10 cellular contexts compared by ENCODE assay signal in the genomic region with DNA sequence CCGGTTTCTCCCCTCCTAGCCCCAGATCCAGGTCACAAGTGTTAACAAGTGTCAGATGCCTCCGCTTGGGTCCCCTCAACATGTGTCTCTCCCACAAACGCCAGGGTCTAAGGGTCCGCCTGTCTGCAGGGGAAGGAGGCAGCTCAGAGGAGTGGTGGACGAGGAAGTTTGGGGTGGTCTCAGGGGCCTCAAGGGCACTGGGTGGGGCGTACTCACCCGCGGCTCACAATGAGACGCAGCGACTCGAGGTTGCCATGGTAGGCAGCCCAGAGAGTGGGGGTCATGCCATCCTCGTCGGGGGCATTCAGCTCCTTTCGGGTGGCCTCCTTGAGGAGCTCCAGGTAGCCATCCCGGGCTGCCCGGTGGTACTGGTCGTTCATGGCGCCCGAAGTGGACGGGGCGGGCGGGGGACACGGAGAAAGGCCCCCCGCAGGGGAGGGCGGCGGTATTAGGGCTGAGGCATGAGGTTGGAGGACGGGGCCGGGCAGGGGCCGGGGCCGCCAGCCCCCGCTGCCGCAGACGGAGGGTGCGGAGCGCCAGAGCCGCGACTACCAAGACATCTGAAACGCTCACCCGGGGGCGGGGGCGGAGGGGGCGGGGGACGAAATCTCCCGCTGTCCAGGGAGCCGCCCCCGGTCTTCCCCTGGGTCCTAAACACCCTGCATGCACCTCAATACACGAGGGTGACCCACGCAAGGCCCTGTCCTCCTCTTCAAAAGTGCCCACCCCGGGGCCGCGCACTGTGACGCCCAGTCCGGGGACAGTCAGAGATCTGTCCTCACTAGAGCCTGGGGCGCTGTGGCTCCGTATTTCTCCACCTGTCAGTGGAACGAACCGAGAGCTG. TPM values are rescaled to one million over a fixed set of nuclear protein-coding genes. Genes with fewer than 3 reads are reported as not detected.
DNase-seq lines count a peak whose midpoint lies in the region; ATAC-seq and TF ChIP-seq lines count a peak whose summit lies in the region.
"Had no signal": no experiment of that assay in that cellular context is flagged by ENCODE, and none has a peak within 500 bp of the region (broad histone marks: within the 10 kb centered on the region; RNA-seq: fewer than 3 reads in every experiment).

A gene (minus strand): TSS at position 562 of the 844 bp plus-strand sequence. CDS start 182 bp downstream, at position 380.

- H3K36me3 Mint-ChIP-seq in activated naive CD8-positive, alpha-beta T cell, result no peaks in the 10 kb centered on the region
- no peaks in the 10 kb centered on the region for H3K36me3 Mint-ChIP-seq in glutamatergic neuron (ENCODE audit: unreplicated experiment)

- H3K4me1 ChIP-seq in testis, result peaks cover 20% of the 10 kb centered on the region

- peaks cover 4% of the 10 kb centered on the region for H3K4me1 Mint-ChIP-seq in activated naive CD8-positive, alpha-beta T cell (ENCODE audit: low read depth)
- H3K4me1 Mint-ChIP-seq in glutamatergic neuron (ENCODE audit: low read depth, unreplicated experiment), result peaks cover 2% of the 10 kb centered on the region

- 6 to 10% methylated on average over 22 to 57 of the region's 57 CpGs for WGBS in testis, 2 donors

- H3K27ac ChIP-seq in testis, result no peak within 1 kb of the TSS

- no peak within 1 kb of the TSS for H3K27ac Mint-ChIP-seq in activated naive CD8-positive, alpha-beta T cell
- no peak within 1 kb of the TSS for H3K27ac Mint-ChIP-seq in glutamatergic neuron (ENCODE audit: unreplicated experiment)

- H3K4me3 Mint-ChIP-seq in activated naive CD8-positive, alpha-beta T cell, result peak within 1 kb of the TSS; percentile 67
- H3K4me3 Mint-ChIP-seq in glutamatergic neuron (ENCODE audit: unreplicated experiment), result no peak within 1 kb of the TSS

- no peaks in the 10 kb centered on the region for H3K9me3 Mint-ChIP-seq in activated naive CD8-positive, alpha-beta T cell (ENCODE audit: low read depth)
- H3K9me3 Mint-ChIP-seq in glutamatergic neuron (ENCODE audit: unreplicated experiment), result no peaks in the 10 kb centered on the region

- intact Hi-C loops in testis (cut with DNase I; ENCODE audit: low total_unique reads), result no loop called here

- H3K27me3 Mint-ChIP-seq in activated naive CD8-positive, alpha-beta T cell, result peaks cover 19% of the 10 kb centered on the region
- peaks cover 21% of the 10 kb centered on the region for H3K27me3 Mint-ChIP-seq in glutamatergic neuron (ENCODE audit: unreplicated experiment)

- DNase-seq in activated CD4-positive, CD25-positive, alpha-beta regulatory T cell (lab: John Stamatoyannopoulos, UW), result no peak
- peak; percentile 63 for DNase-seq in testis
- DNase-seq in stimulated activated CD4-positive, alpha-beta T cell treated with anti-CD3 and anti-CD28 coated beads, Interleukin-4, amount 100 ng/mL, for 24 hours, result no peak
- no peak for DNase-seq in glutamatergic neuron

- peak within 1 kb of the TSS; percentile 52; the same call in 1 of the 2 replicates for H3K4me3 ChIP-seq in iPS-18c (ENCODE audit: insufficient read depth, low read depth, low read length)
- peak within 1 kb of the TSS; percentile 22 to 45 for H3K4me3 ChIP-seq in testis
- H3K4me3 ChIP-seq: lung had no signal

- no peak for TF ChIP-seq POLR2A in testis (IDR thresholded peaks at IDR 0.05)

- no peaks in the 10 kb centered on the region for H3K9me3 ChIP-seq in iPS-18c (ENCODE audit: control insufficient read depth, insufficient read depth, low read length)
- no peaks in the 10 kb centered on the region for H3K9me3 ChIP-seq in testis

- H3K36me3 ChIP-seq in testis (ENCODE audit: low read depth, missing control alignments), result no peaks in the 10 kb centered on the region

- TF ChIP-seq CTCF in testis (IDR thresholded peaks at IDR 0.05) (no peak), glutamatergic neuron (IDR thresholded peaks at IDR 0.05; ENCODE audit: partially characterized antibody, unreplicated experiment) (no peak)

- H3K27me3 ChIP-seq in testis, result no peaks in the 10 kb centered on the region

- ATAC-seq in activated CD4-positive, CD25-positive, alpha-beta regulatory T cell treated with anti-CD3 and anti-CD28 coated beads, Interleukin-2, amount 50 U/mL, for 24 hours, result peak; percentile 21 to 42
- ATAC-seq in GM18861 (IDR thresholded peaks at IDR 0.05; ENCODE audit: unreplicated experiment), result no peak

RNA-seq across cellular contexts. Expression of the gene that starts here (rescaled TPM):
- total RNA-seq in testis, result 1 to 10 TPM; 2.0 to 2.1 TPM
- 1.1 TPM for polyA plus RNA-seq in testis (ENCODE audit: insufficient read depth, low read depth, low replicate concordance)
- total RNA-seq in glutamatergic neuron (ENCODE audit: unreplicated experiment), result 0.12 TPM
- total RNA-seq: lung, SK-MEL-5 had no signal
